Comparison of ENCODE assay signal across 15 cellular contexts in genomic region chr11:126698576-126698975, GRCh38.
"Had no signal": no experiment of that assay in that cellular context is flagged by ENCODE, and none has a peak within 500 bp of the region (broad histone marks: within the 10 kb centered on the region; RNA-seq: fewer than 3 reads in every experiment).

No MANE protein-coding gene starts in this region.

- H3K36me3 Mint-ChIP-seq: activated naive CD4-positive, alpha-beta T cell treated with anti-CD3 and anti-CD28 coated beads, Interleukin-2, amount 50 U/mL, for 24 hours; natural killer cell treated with Interleukin-12 subunit alpha and Interleukin-12 subunit beta and Interleukin-15 and Interleukin-18, amount 100 ng/mL, for 72 hours had no signal

- H3K27ac ChIP-seq: ascending aorta, lower lobe of right lung, prostate gland, skin epidermis, tibial artery had no signal

- H3K4me1 Mint-ChIP-seq: activated naive CD4-positive, alpha-beta T cell treated with anti-CD3 and anti-CD28 coated beads, Interleukin-2, amount 50 U/mL, for 24 hours had no signal

- H3K36me3 ChIP-seq: ascending aorta, lower lobe of right lung, prostate gland, tibial artery had no signal

- H3K4me3 Mint-ChIP-seq: activated naive CD4-positive, alpha-beta T cell treated with anti-CD3 and anti-CD28 coated beads, Interleukin-2, amount 50 U/mL, for 24 hours; activated T-cell treated with anti-CD3 and anti-CD28 coated beads, Interleukin-2, amount 50 U/mL, for 72 hours; natural killer cell treated with Interleukin-12 subunit alpha and Interleukin-12 subunit beta and Interleukin-15 and Interleukin-18, amount 100 ng/mL, for 72 hours; T-helper 2 cell treated with Interferon-gamma antibody and Interleukin-4, amounts not matched to agents 5 μg/mL and 100 μg/mL, for 36 hours had no signal

- H3K27me3 ChIP-seq: ascending aorta, dorsolateral prefrontal cortex, tibial artery had no signal

- H3K4me1 ChIP-seq: ascending aorta, lower lobe of right lung, prostate gland, tibial artery had no signal

- H3K9me3 Mint-ChIP-seq: activated naive CD4-positive, alpha-beta T cell treated with anti-CD3 and anti-CD28 coated beads, Interleukin-2, amount 50 U/mL, for 24 hours; activated T-cell treated with anti-CD3 and anti-CD28 coated beads, Interleukin-2, amount 50 U/mL, for 72 hours; natural killer cell treated with Interleukin-12 subunit alpha and Interleukin-12 subunit beta and Interleukin-15 and Interleukin-18, amount 100 ng/mL, for 72 hours; T-helper 2 cell treated with Interferon-gamma antibody and Interleukin-4, amounts not matched to agents 5 μg/mL and 100 μg/mL, for 36 hours had no signal

- DNase-seq: activated CD8-positive, alpha-beta memory T cell treated with anti-CD3 and anti-CD28 coated beads for 24 hours; activated effector memory CD4-positive, alpha-beta T cell treated with anti-CD3 and anti-CD28 coated beads, Interleukin-2, amount 50 U/mL, for 16 hours; activated T-cell treated with anti-CD3 and anti-CD28 coated beads, Interleukin-2, amount 50 U/mL, for 72 hours; left cardiac atrium; lower lobe of right lung; right cardiac atrium; stimulated activated naive CD8-positive, alpha-beta T cell treated with anti-CD3 and anti-CD28 coated beads, Interleukin-15, Interleukin-2, amounts not matched to agents 100 U/mL and 50 U/mL, for 24 hours; tibial artery had no signal

- ATAC-seq: activated T-cell treated with anti-CD3 and anti-CD28 coated beads, Interleukin-2, amount 50 U/mL, for 72 hours; left cardiac atrium; lower lobe of right lung; natural killer cell treated with Interleukin-12 subunit alpha and Interleukin-12 subunit beta and Interleukin-15 and Interleukin-18, amount 100 ng/mL, for 72 hours; right cardiac atrium; stimulated activated naive CD8-positive, alpha-beta T cell treated with anti-CD3 and anti-CD28 coated beads, Interleukin-15, Interleukin-2, amounts not matched to agents 100 U/mL and 50 U/mL, for 24 hours had no signal

- H3K27ac Mint-ChIP-seq: activated naive CD4-positive, alpha-beta T cell treated with anti-CD3 and anti-CD28 coated beads, Interleukin-2, amount 50 U/mL, for 24 hours; activated T-cell treated with anti-CD3 and anti-CD28 coated beads, Interleukin-2, amount 50 U/mL, for 72 hours; natural killer cell treated with Interleukin-12 subunit alpha and Interleukin-12 subunit beta and Interleukin-15 and Interleukin-18, amount 100 ng/mL, for 72 hours; T-helper 2 cell treated with Interferon-gamma antibody and Interleukin-4, amounts not matched to agents 5 μg/mL and 100 μg/mL, for 36 hours had no signal

- H3K4me3 ChIP-seq: ascending aorta, dorsolateral prefrontal cortex, lower lobe of right lung, prostate gland, skin epidermis, tibial artery had no signal
